Comparison of ENCODE assay signal across 14 cellular contexts in the genomic region with DNA sequence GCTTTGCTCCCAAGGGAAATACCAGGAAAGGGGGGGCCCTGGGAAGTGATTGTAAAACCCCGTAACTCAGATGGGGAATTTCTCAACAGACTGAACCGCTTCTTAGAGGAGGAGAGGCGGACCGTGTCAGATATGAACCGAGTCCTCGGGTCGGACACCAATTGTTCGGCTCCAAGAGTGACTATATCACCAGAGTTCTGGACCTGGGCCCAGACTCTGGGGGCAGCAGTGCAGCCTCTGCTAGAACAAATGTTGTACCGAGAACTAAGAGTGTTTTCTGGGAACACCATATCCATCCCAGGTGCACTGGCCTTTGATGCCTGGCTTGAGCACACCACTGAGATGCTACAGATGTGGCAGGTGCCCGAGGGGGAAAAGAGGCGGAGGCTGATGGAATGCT. TPM values are rescaled to one million over a fixed set of nuclear protein-coding genes. Genes with fewer than 3 reads are reported as not detected.
DNase-seq lines count a peak whose midpoint lies in the region; ATAC-seq and TF ChIP-seq lines count a peak whose summit lies in the region.
"Had no signal": no experiment of that assay in that cellular context is flagged by ENCODE, and none has a peak within 500 bp of the region (broad histone marks: within the 10 kb centered on the region; RNA-seq: fewer than 3 reads in every experiment).

No MANE protein-coding gene starts in this region.

- H3K27me3 ChIP-seq in SK-N-SH (ENCODE audit: insufficient read depth) (peaks cover 15% of the 10 kb centered on the region; the same call in 1 of the 2 replicates), PC-3 (ENCODE audit: low read length) (peaks cover 11% of the 10 kb centered on the region)

- intact Hi-C loops in PC-3 (cut with micrococcal nuclease): no loop called here

- POLR2A ChIA-PET in SK-N-SH (lab: Yijun Ruan, JAX): no interaction called here
- POLR2A ChIA-PET in PC-3 (lab: Charles Lee; ENCODE audit: unreplicated experiment): no interaction called here

- H3K4me2 ChIP-seq in SK-N-SH (no peak overlapping the region), PC-3 (ENCODE audit: low read length) (no peak overlapping the region)

- no peak for ATAC-seq in SK-N-SH treated with all-trans-retinoic acid at 6 μM for 48 hours
- no peak for ATAC-seq in PC-3
- ATAC-seq in GM21619 (IDR thresholded peaks at IDR 0.05; ENCODE audit: unreplicated experiment): no peak
- ATAC-seq: Right ventricle myocardium inferior had no signal

- no peaks in the 10 kb centered on the region for H3K9me3 ChIP-seq in SK-N-SH
- no peaks in the 10 kb centered on the region for H3K9me3 ChIP-seq in PC-3 (ENCODE audit: low read length)

- no peaks in the 10 kb centered on the region for H3K79me2 ChIP-seq in SK-N-SH (ENCODE audit: insufficient read depth)
- H3K79me2 ChIP-seq in PC-3 (ENCODE audit: low read length): no peaks in the 10 kb centered on the region

- H3K36me3 ChIP-seq in SK-N-SH (replicated peaks in 1 of 2; ENCODE audit: control insufficient read depth in 1 of 2, insufficient read depth in 2 of 2, low read length in 1 of 2) (no peaks in the 10 kb centered on the region), PC-3 (ENCODE audit: low read depth, low read length) (no peaks in the 10 kb centered on the region)

- H3F3A ChIP-seq in SK-N-SH (replicated peaks; ENCODE audit: insufficient read depth) (no peaks in the 10 kb centered on the region), PC-3 (ENCODE audit: low read length, unreplicated experiment) (no peaks in the 10 kb centered on the region)

- no peak for TF ChIP-seq EP300 in SK-N-SH (IDR thresholded peaks at IDR 0.05; ENCODE audit: borderline replicate concordance in 1 of 2, low read depth in 1 of 2, low read length in 1 of 2)

- H3K27ac ChIP-seq in SK-N-SH (ENCODE audit: low read depth in 2 of 2, low read length in 1 of 2) (no peak overlapping the region), PC-3 (ENCODE audit: low read length) (no peak overlapping the region)
- H3K27ac ChIP-seq: GM23248 had no signal

- no TSS peak for BruUV-seq in PC-3 (replicated peaks; lab: Mats Ljungman, UMichigan)

- H3K4me3 ChIP-seq in SK-N-SH (ENCODE audit: low read depth in 2 of 2, low read length in 1 of 2): no peak overlapping the region
- H3K4me3 ChIP-seq in PC-3 (ENCODE audit: low read length): no peak overlapping the region
- H3K4me3 ChIP-seq: GM23248 had no signal

- TF ChIP-seq CTCF in SK-N-SH (IDR thresholded peaks at IDR 0.05) (no peak), PC-3 (conservative IDR thresholded peaks at IDR 0.05; ENCODE audit: low read depth, low read length) (no peak), GM10266 (IDR thresholded peaks at IDR 0.05; ENCODE audit: control insufficient read depth, insufficient read depth, low read depth, missing control alignments) (no peak)

- CTCF ChIA-PET in SK-N-SH (lab: Yijun Ruan, JAX) (no interaction called here), PC-3 (lab: Charles Lee) (no interaction called here)

- H3K9me2 ChIP-seq in SK-N-SH (no peaks in the 10 kb centered on the region), PC-3 (replicated peaks; ENCODE audit: low read length) (no peaks in the 10 kb centered on the region)

- peak; percentile 13 for DNase-seq in SK-N-SH
- peak; percentile 45 for DNase-seq in NCI-H2107 (lab: John Stamatoyannopoulos, UW)
- DNase-seq in left kidney (ENCODE audit: low read depth, low spot score): peak; percentile 16
- peak; percentile 7 for DNase-seq in superior temporal gyrus (ENCODE audit: extremely low spot score)
- no peak for DNase-seq in PC-3
- DNase-seq in GM10266 (ENCODE audit: extremely low spot score): no peak
- DNase-seq: CD4-positive, alpha-beta T cell; DND-41; GDM1; GM23248; MV-4-11 had no signal

- 27% methylated on average over 11 of the region's 11 CpGs for WGBS in SK-N-SH (ENCODE audit: low lambda C conversion rate)

- H3K9ac ChIP-seq in SK-N-SH: no peak overlapping the region
- H3K9ac ChIP-seq in PC-3 (ENCODE audit: low read length): no peak overlapping the region
- H3K9ac ChIP-seq: GM23248 had no signal

- H2AFZ ChIP-seq in SK-N-SH (ENCODE audit: low read depth) (no peak overlapping the region), PC-3 (ENCODE audit: low read length) (no peak overlapping the region)
- H2AFZ ChIP-seq: GM23248 had no signal

- H3K4me1 ChIP-seq in SK-N-SH (ENCODE audit: control insufficient read depth in 1 of 2, insufficient read depth in 2 of 2, low read depth in 1 of 2, low read length in 1 of 2): no peaks in the 10 kb centered on the region; a peak in 1 of 4 replicates
- peaks cover 11% of the 10 kb centered on the region for H3K4me1 ChIP-seq in PC-3 (ENCODE audit: insufficient read depth, low read length)

- TF ChIP-seq RAD21 in SK-N-SH (IDR thresholded peaks at IDR 0.05; ENCODE audit: low read length): no peak

- no peaks in the 10 kb centered on the region for H4K20me1 ChIP-seq in SK-N-SH (ENCODE audit: insufficient read depth)
- H4K20me1 ChIP-seq in PC-3 (ENCODE audit: low read length): no peaks in the 10 kb centered on the region

TF ChIP-seq in SK-N-SH, 30 proteins besides CTCF, POLR2A, EP300 and RAD21:
- TF ChIP-seq TAF1 (IDR thresholded peaks at IDR 0.05; ENCODE audit: borderline replicate concordance, low read depth, low read length): no peak
- TF ChIP-seq MEF2A (IDR thresholded peaks at IDR 0.05; ENCODE audit: borderline replicate concordance, low read depth): no peak
- TF ChIP-seq SMC3 (IDR thresholded peaks at IDR 0.05; ENCODE audit: low read depth, low read length): no peak
- no peak for TF ChIP-seq SIN3A (IDR thresholded peaks at IDR 0.05; ENCODE audit: borderline replicate concordance, low read depth, low read length)
- TF ChIP-seq, protein P1, sequence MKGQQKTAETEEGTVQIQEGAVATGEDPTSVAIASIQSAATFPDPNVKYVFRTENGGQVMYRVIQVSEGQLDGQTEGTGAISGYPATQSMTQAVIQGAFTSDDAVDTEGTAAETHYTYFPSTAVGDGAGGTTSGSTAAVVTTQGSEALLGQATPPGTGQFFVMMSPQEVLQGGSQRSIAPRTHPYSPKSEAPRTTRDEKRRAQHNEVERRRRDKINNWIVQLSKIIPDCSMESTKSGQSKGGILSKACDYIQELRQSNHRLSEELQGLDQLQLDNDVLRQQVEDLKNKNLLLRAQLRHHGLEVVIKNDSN (IDR thresholded peaks at IDR 0.05; ENCODE audit: borderline replicate concordance, low read depth): no peak
- TF ChIP-seq GATA2 (CRISPR knock-in tag; IDR thresholded peaks at IDR 0.05): no peak
- TF ChIP-seq, protein P2, sequence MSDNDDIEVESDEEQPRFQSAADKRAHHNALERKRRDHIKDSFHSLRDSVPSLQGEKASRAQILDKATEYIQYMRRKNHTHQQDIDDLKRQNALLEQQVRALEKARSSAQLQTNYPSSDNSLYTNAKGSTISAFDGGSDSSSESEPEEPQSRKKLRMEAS (IDR thresholded peaks at IDR 0.05; ENCODE audit: low read depth): no peak

TF ChIP-seq in SK-N-SH treated with all-trans-retinoic acid at 6 μM for 48 hours, 23 proteins besides CTCF, POLR2A, EP300 and RAD21 (continues in another document):
- TF ChIP-seq, protein P3, sequence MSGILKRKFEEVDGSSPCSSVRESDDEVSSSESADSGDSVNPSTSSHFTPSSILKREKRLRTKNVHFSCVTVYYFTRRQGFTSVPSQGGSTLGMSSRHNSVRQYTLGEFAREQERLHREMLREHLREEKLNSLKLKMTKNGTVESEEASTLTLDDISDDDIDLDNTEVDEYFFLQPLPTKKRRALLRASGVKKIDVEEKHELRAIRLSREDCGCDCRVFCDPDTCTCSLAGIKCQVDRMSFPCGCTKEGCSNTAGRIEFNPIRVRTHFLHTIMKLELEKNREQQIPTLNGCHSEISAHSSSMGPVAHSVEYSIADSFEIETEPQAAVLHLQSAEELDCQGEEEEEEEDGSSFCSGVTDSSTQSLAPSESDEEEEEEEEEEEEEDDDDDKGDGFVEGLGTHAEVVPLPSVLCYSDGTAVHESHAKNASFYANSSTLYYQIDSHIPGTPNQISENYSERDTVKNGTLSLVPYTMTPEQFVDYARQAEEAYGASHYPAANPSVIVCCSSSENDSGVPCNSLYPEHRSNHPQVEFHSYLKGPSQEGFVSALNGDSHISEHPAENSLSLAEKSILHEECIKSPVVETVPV (CRISPR knock-in tag; IDR thresholded peaks at IDR 0.05): no peak
- TF ChIP-seq, protein P4, sequence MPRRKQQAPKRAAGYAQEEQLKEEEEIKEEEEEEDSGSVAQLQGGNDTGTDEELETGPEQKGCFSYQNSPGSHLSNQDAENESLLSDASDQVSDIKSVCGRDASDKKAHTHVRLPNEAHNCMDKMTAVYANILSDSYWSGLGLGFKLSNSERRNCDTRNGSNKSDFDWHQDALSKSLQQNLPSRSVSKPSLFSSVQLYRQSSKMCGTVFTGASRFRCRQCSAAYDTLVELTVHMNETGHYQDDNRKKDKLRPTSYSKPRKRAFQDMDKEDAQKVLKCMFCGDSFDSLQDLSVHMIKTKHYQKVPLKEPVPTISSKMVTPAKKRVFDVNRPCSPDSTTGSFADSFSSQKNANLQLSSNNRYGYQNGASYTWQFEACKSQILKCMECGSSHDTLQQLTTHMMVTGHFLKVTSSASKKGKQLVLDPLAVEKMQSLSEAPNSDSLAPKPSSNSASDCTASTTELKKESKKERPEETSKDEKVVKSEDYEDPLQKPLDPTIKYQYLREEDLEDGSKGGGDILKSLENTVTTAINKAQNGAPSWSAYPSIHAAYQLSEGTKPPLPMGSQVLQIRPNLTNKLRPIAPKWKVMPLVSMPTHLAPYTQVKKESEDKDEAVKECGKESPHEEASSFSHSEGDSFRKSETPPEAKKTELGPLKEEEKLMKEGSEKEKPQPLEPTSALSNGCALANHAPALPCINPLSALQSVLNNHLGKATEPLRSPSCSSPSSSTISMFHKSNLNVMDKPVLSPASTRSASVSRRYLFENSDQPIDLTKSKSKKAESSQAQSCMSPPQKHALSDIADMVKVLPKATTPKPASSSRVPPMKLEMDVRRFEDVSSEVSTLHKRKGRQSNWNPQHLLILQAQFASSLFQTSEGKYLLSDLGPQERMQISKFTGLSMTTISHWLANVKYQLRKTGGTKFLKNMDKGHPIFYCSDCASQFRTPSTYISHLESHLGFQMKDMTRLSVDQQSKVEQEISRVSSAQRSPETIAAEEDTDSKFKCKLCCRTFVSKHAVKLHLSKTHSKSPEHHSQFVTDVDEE (CRISPR knock-in tag; IDR thresholded peaks at IDR 0.05): no peak
- TF ChIP-seq ZNF70 (CRISPR knock-in tag; IDR thresholded peaks at IDR 0.05) (no peak), TOX (CRISPR knock-in tag; IDR thresholded peaks at IDR 0.05; ENCODE audit: borderline replicate concordance) (no peak), ISL1 (CRISPR knock-in tag; IDR thresholded peaks at IDR 0.05) (no peak), ZFP3 (CRISPR knock-in tag; IDR thresholded peaks at IDR 0.05) (no peak), GLIS3 (CRISPR knock-in tag; IDR thresholded peaks at IDR 0.05) (no peak), ARNTL (CRISPR knock-in tag; IDR thresholded peaks at IDR 0.05; ENCODE audit: borderline replicate concordance, low read depth) (no peak)

RNA-seq across cellular contexts. Expression of gene PNMA3, which starts 1.0 kb away (rescaled TPM):
- 0.12 and 0.19 TPM in 2 replicates for polyA plus RNA-seq in SK-N-SH (2012; rRNA removed)
- 0.10 and 0.13 TPM in 2 replicates for polyA plus RNA-seq in SK-N-SH (2012; cell fraction: cytosol; rRNA removed)
- polyA plus RNA-seq in SK-N-SH (2012; cell fraction: nucleus; rRNA removed): 0.93 and 0.96 TPM in 2 replicates
- not detected in 2 replicates for total RNA-seq in PC-3 (2014; rRNA removed)
- total RNA-seq: GM23248 had no signal
- polyA plus RNA-seq: GM23248 had no signal

RNA-seq across cellular contexts. Expression of gene PNMA6A, which starts 15.0 kb away (rescaled TPM):
- polyA plus RNA-seq in SK-N-SH (2012; rRNA removed): 0.71 and 0.81 TPM in 2 replicates
- 0.49 and 0.92 TPM in 2 replicates for polyA plus RNA-seq in SK-N-SH (2012; cell fraction: cytosol; rRNA removed)
- 1.8 and 1.9 TPM in 2 replicates for polyA plus RNA-seq in SK-N-SH (2012; cell fraction: nucleus; rRNA removed)
- total RNA-seq in PC-3 (2014; rRNA removed): not detected in 2 replicates

Comparison
In these comparisons a context has a peak if more than half of its experiments do, and no peak if none do; other contexts are left out.
1. DNase-seq: peak in SK-N-SH (single experiment), NCI-H2107 (single experiment), left kidney (single experiment) and superior temporal gyrus (single experiment); none in PC-3 (single experiment) and GM10266 (single experiment).